In genomic region chr12:80777587-80777986, GRCh38 we compare ENCODE assay signal across 8 cellular contexts.
DNase-seq lines count a peak whose midpoint lies in the region; ATAC-seq and TF ChIP-seq lines count a peak whose summit lies in the region.
"Had no signal": no experiment of that assay in that cellular context is flagged by ENCODE, and none has a peak within 500 bp of the region (broad histone marks: within the 10 kb centered on the region; RNA-seq: fewer than 3 reads in every experiment).

No MANE protein-coding gene starts in this region.

- H3K27me3 Mint-ChIP-seq in natural killer cell treated with Interleukin-12 subunit alpha and Interleukin-12 subunit beta and Interleukin-15 and Interleukin-18, amount 100 ng/mL, for 72 hours, result no peaks in the 10 kb centered on the region

- peaks cover 58% of the 10 kb centered on the region for H3K4me1 ChIP-seq in HAP-1
- H3K4me1 ChIP-seq in ascending aorta, result peaks cover 0 to 18% of the 10 kb centered on the region in 2 donors
- peaks cover 0 to 25% (median 11%) of the 10 kb centered on the region in 4 donors for H3K4me1 ChIP-seq in tibial artery

- H3K36me3 Mint-ChIP-seq in natural killer cell treated with Interleukin-12 subunit alpha and Interleukin-12 subunit beta and Interleukin-15 and Interleukin-18, amount 100 ng/mL, for 72 hours, result peaks cover 8% of the 10 kb centered on the region

- H3K4me1 Mint-ChIP-seq in natural killer cell treated with Interleukin-12 subunit alpha and Interleukin-12 subunit beta and Interleukin-15 and Interleukin-18, amount 100 ng/mL, for 72 hours (ENCODE audit: low read depth in 2 of 2), result no peaks in the 10 kb centered on the region

- intact Hi-C loops in ascending aorta (cut with DNase I) (loop anchor here (5.0 kb wide), 1 partner anchor 150 kb away; no protein-coding TSS in a partner anchor), tibial artery (cut with DNase I; ENCODE audit: low total_unique reads) (no loop called here)

- no peaks in the 10 kb centered on the region for H3K9me3 ChIP-seq in HAP-1
- H3K9me3 ChIP-seq in ascending aorta, result no peaks in the 10 kb centered on the region
- no peaks in the 10 kb centered on the region for H3K9me3 ChIP-seq in tibial artery

- no peaks in the 10 kb centered on the region for H3K36me3 ChIP-seq in HAP-1 (replicated peaks)
- no peaks in the 10 kb centered on the region for H3K36me3 ChIP-seq in ascending aorta
- no peaks in the 10 kb centered on the region for H3K36me3 ChIP-seq in tibial artery

- peaks cover 22% of the 10 kb centered on the region for H3K9me3 Mint-ChIP-seq in natural killer cell treated with Interleukin-12 subunit alpha and Interleukin-12 subunit beta and Interleukin-15 and Interleukin-18, amount 100 ng/mL, for 72 hours

- H3K4me3 Mint-ChIP-seq in natural killer cell treated with Interleukin-12 subunit alpha and Interleukin-12 subunit beta and Interleukin-15 and Interleukin-18, amount 100 ng/mL, for 72 hours, result no peak overlapping the region

- H3K27me3 ChIP-seq in HAP-1 (ENCODE audit: low read depth) (no peaks in the 10 kb centered on the region), ascending aorta (no peaks in the 10 kb centered on the region), tibial artery (no peaks in the 10 kb centered on the region)

- in situ Hi-C loops in HAP-1 (cut with MboI; ENCODE audit: low sequenced_read_pairs), result no loop called here

- DNase-seq in HAP-1 (ENCODE audit: low spot score in 2 of 2) (peak in 1 of 2 experiments; percentile 28), ascending aorta (ENCODE audit: low spot score in 2 of 2) (no peak), kidney tubule cell (ENCODE audit: low spot score) (peak; percentile 39), tibial artery (no peak), SHP77 treated with DMSO at 0.1 percent for 48 hours (lab: John Stamatoyannopoulos, UW) (no peak), middle frontal gyrus (ENCODE audit: extremely low spot score, low spot score) (no peak)
- no peak for DNase-seq in natural killer cell treated with Interleukin-12 subunit alpha and Interleukin-12 subunit beta and Interleukin-15 and Interleukin-18, amount 100 ng/mL, for 72 hours (ENCODE audit: low spot score)
- DNase-seq: activated CD4-positive, alpha-beta T cell treated with anti-CD3 and anti-CD28 coated beads for 4 hours had no signal

- H3K27ac ChIP-seq in ascending aorta (peak overlapping the region; percentile 79 to 85), tibial artery (peak overlapping the region; percentile 72 to 80)

- ATAC-seq in natural killer cell treated with Interleukin-12 subunit alpha and Interleukin-12 subunit beta and Interleukin-15 and Interleukin-18, amount 100 ng/mL, for 72 hours, result no peak

- H3K4me3 ChIP-seq in HAP-1, result peak overlapping the region; percentile 1
- no peak overlapping the region for H3K4me3 ChIP-seq in ascending aorta
- H3K4me3 ChIP-seq in tibial artery, result no peak overlapping the region

- no peak for TF ChIP-seq CTCF in ascending aorta (IDR thresholded peaks at IDR 0.05)
- no peak for TF ChIP-seq CTCF in tibial artery (IDR thresholded peaks at IDR 0.05)

- H3K27ac Mint-ChIP-seq in natural killer cell treated with Interleukin-12 subunit alpha and Interleukin-12 subunit beta and Interleukin-15 and Interleukin-18, amount 100 ng/mL, for 72 hours, result peak overlapping the region in 1 of 2 donors; percentile 15
